Comparison of ENCODE assay signal across 1 cellular context in genomic region chr6:131916091-131916796, GRCh38. TPM values are rescaled to one million over a fixed set of nuclear protein-coding genes. Genes with fewer than 3 reads are reported as not detected.
"Had no signal": no experiment of that assay in that cellular context is flagged by ENCODE, and none has a peak within 500 bp of the region (broad histone marks: within the 10 kb centered on the region; RNA-seq: fewer than 3 reads in every experiment).

No MANE protein-coding gene starts in this region.

RNA-seq across cellular contexts. Expression of gene CCN2, which starts 34.9 kb away (rescaled TPM):
- total RNA-seq: T-helper 1 cell treated with Interleukin-12 subunit alpha and Interleukin-12 subunit beta and Interleukin-4 antibody, amounts not matched to agents 30 ng/mL and 1 ng/mL, for 36 hours had no signal
